ENCODE assay signal across 27 cellular contexts in genomic region chr2:100906679-100907078, GRCh38.
"Had no signal": no experiment of that assay in that cellular context is flagged by ENCODE, and none has a peak within 500 bp of the region (broad histone marks: within the 10 kb centered on the region; RNA-seq: fewer than 3 reads in every experiment).

No MANE protein-coding gene starts in this region.

- H3K36me3 Mint-ChIP-seq: natural killer cell; neural progenitor cell; stimulated activated effector memory CD8-positive, alpha-beta T cell treated with anti-CD3 and anti-CD28 coated beads, Interleukin-12 subunit alpha, Interleukin-12 subunit beta, amount 100 ng/mL, for 72 hours; stimulated activated naive B cell treated with anti-CD40 and anti-IgM and Interleukin-4, amounts not matched to agents 10 μg/mL and 1 μg/mL and 100 μg/mL, for 72 hours had no signal

- H3K4me1 Mint-ChIP-seq: stimulated activated naive B cell treated with anti-CD40 and anti-IgM and Interleukin-4, amounts not matched to agents 10 μg/mL and 1 μg/mL and 100 μg/mL, for 72 hours had no signal

- H3K79me2 ChIP-seq: parathyroid adenoma had no signal

- ATAC-seq: natural killer cell; psoas muscle; right cardiac atrium; stimulated activated effector memory CD8-positive, alpha-beta T cell treated with anti-CD3 and anti-CD28 coated beads, Interleukin-12 subunit alpha, Interleukin-12 subunit beta, amount 100 ng/mL, for 72 hours; stimulated activated naive B cell treated with anti-CD40 and anti-IgM and Interleukin-4, amounts not matched to agents 10 μg/mL and 1 μg/mL and 100 μg/mL, for 72 hours had no signal

- FAIRE-seq: small intestine had no signal

- H2AFZ ChIP-seq: neural progenitor cell, parathyroid adenoma had no signal

- H3K4me3 Mint-ChIP-seq: natural killer cell; nephron; neural progenitor cell; stimulated activated effector memory CD8-positive, alpha-beta T cell treated with anti-CD3 and anti-CD28 coated beads, Interleukin-12 subunit alpha, Interleukin-12 subunit beta, amount 100 ng/mL, for 72 hours; stimulated activated naive B cell treated with anti-CD40 and anti-IgM and Interleukin-4, amounts not matched to agents 10 μg/mL and 1 μg/mL and 100 μg/mL, for 72 hours; stimulated activated naive CD8-positive, alpha-beta T cell treated with anti-CD3 and anti-CD28 coated beads, Interleukin-15, Interleukin-2, amounts not matched to agents 100 ng/mL and 50 ng/mL, for 24 hours had no signal

- H3K27me3 ChIP-seq: neural progenitor cell, ovary, right lobe of liver, sigmoid colon, stomach, thyroid gland, tibial nerve, upper lobe of left lung, uterus had no signal

- H3K4me1 ChIP-seq: parathyroid adenoma had no signal

- DNase-seq: natural killer cell; occipital lobe; ovary; psoas muscle; right cardiac atrium; sigmoid colon; small intestine; stimulated activated CD4-positive, alpha-beta T cell treated with anti-CD3 and anti-CD28 coated beads, Interleukin-15, amount 100 ng/mL, for 24 hours; stimulated activated CD4-positive, alpha-beta T cell treated with anti-CD3 and anti-CD28 coated beads, Interleukin-2, amount 100 ng/mL, for 24 hours; stimulated activated CD4-positive, alpha-beta T cell treated with anti-CD3 and anti-CD28 coated beads, Interleukin-2, amount 100 ng/mL, for 48 hours; stimulated activated CD4-positive, alpha-beta T cell treated with anti-CD3 and anti-CD28 coated beads, Interleukin-4, amount 100 ng/mL, for 24 hours; stimulated activated naive B cell treated with anti-CD40 and anti-IgM and Interleukin-4, amounts not matched to agents 10 μg/mL and 1 μg/mL and 100 μg/mL, for 72 hours; stimulated activated naive CD4-positive, alpha-beta T cell treated with Interleukin-2 at 50 U/mL for 16 hours; stomach; thyroid gland; trophoblast cell; upper lobe of left lung; uterus had no signal

- H3K9ac ChIP-seq: neural progenitor cell, parathyroid adenoma had no signal

- H3K27ac ChIP-seq: neural progenitor cell, ovary, parathyroid adenoma, psoas muscle, right lobe of liver, sigmoid colon, stomach, thoracic aorta, thyroid gland, tibial nerve, upper lobe of left lung, uterus had no signal

- H3K36me3 ChIP-seq: neural progenitor cell, ovary, right lobe of liver, thoracic aorta, thyroid gland, tibial nerve, uterus had no signal

- H3K9me3 ChIP-seq: ovary, psoas muscle, right lobe of liver, sigmoid colon, stomach, thoracic aorta, thyroid gland, tibial nerve, upper lobe of left lung, uterus had no signal

- H3K9me3 Mint-ChIP-seq: natural killer cell; nephron; neural progenitor cell; stimulated activated effector memory CD8-positive, alpha-beta T cell treated with anti-CD3 and anti-CD28 coated beads, Interleukin-12 subunit alpha, Interleukin-12 subunit beta, amount 100 ng/mL, for 72 hours; stimulated activated naive B cell treated with anti-CD40 and anti-IgM and Interleukin-4, amounts not matched to agents 10 μg/mL and 1 μg/mL and 100 μg/mL, for 72 hours; stimulated activated naive CD8-positive, alpha-beta T cell treated with anti-CD3 and anti-CD28 coated beads, Interleukin-15, Interleukin-2, amounts not matched to agents 100 ng/mL and 50 ng/mL, for 24 hours had no signal

- H3K4me2 ChIP-seq: neural progenitor cell had no signal

- H3K4me3 ChIP-seq: neural progenitor cell, ovary, psoas muscle, right lobe of liver, sigmoid colon, stomach, thoracic aorta, thyroid gland, tibial nerve, upper lobe of left lung, uterus had no signal

- H3K27ac Mint-ChIP-seq: natural killer cell; neural progenitor cell; progenitor cell of endocrine pancreas; stimulated activated effector memory CD8-positive, alpha-beta T cell treated with anti-CD3 and anti-CD28 coated beads, Interleukin-12 subunit alpha, Interleukin-12 subunit beta, amount 100 ng/mL, for 72 hours; stimulated activated naive B cell treated with anti-CD40 and anti-IgM and Interleukin-4, amounts not matched to agents 10 μg/mL and 1 μg/mL and 100 μg/mL, for 72 hours; stimulated activated naive CD8-positive, alpha-beta T cell treated with anti-CD3 and anti-CD28 coated beads, Interleukin-15, Interleukin-2, amounts not matched to agents 100 ng/mL and 50 ng/mL, for 24 hours had no signal
